8 cellular contexts compared by ENCODE assay signal in the genomic region with DNA sequence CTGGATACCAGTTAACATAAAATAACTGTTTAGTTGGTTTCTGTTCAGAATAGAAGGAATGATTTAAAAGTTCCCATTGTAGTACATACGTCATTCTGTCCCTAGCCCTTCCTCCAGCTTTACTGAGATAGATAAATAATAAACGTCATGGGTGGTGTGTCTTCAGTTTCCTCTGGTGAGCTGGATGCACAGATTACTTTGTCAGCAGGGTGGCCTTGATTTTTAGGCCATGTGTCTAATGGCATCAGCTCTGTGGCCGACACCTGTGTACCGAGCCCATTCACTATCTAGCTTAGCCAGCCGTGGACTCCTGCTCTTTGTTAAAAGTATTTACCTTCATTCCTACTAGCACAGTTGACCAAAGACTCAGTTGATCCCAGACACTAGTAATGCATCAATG. TPM values are rescaled to one million over a fixed set of nuclear protein-coding genes. Genes with fewer than 3 reads are reported as not detected.
DNase-seq lines count a peak whose midpoint lies in the region; ATAC-seq and TF ChIP-seq lines count a peak whose summit lies in the region.
"Not testable (repeated sequence)": the region's sequence is repeated elsewhere in the genome, so short reads cannot be mapped to it uniquely, and the experiment has no call there.

No MANE protein-coding gene starts in this region.

- H3K23ac ChIP-seq in IMR-90 (ENCODE audit: low read depth, low read length): peak overlapping the region; percentile 78; the same call in 1 of the 2 replicates

- dilution Hi-C loops in IMR-90 (cut with HindIII; ENCODE audit: low sequenced_read_pairs, unreplicated experiment): not testable (repeated sequence)

- H4K20me1 ChIP-seq in IMR-90 (ENCODE audit: insufficient read depth, low read length): not testable (repeated sequence)

- H2AK5ac ChIP-seq in IMR-90 (ENCODE audit: low read depth, low read length): peak overlapping the region; percentile 73; the same call in 1 of the 2 replicates

- H3K4me3 ChIP-seq in IMR-90 (ENCODE audit: insufficient read depth, low read depth, low read length); fibroblast of pulmonary artery (replicated peaks; ENCODE audit: low read depth, low read length): not testable (repeated sequence)

- peak overlapping the region; percentile 17 for H3K4ac ChIP-seq in IMR-90 (ENCODE audit: low read depth, low read length)

- H3K14ac ChIP-seq in IMR-90 (replicated peaks; ENCODE audit: low read depth, low read length): peak overlapping the region; percentile 82; the same call in 1 of the 2 replicates

- H2AFZ ChIP-seq in IMR-90 (replicated peaks; ENCODE audit: low read length, poor library complexity): not testable (repeated sequence)

- H3K4me1 Mint-ChIP-seq in activated T-cell treated with anti-CD3 and anti-CD28 coated beads, Interleukin-2, amount 50 U/mL, for 24 hours (ENCODE audit: low read depth): peaks cover 18% of the 10 kb centered on the region
- H3K4me1 Mint-ChIP-seq in chondrocyte (ENCODE audit: low read depth): peaks cover 24% of the 10 kb centered on the region
- not testable (repeated sequence) for H3K4me1 Mint-ChIP-seq in stimulated activated effector memory CD8-positive, alpha-beta T cell treated with anti-CD3 and anti-CD28 coated beads, Interleukin-12 subunit alpha, Interleukin-12 subunit beta, amount 100 ng/mL, for 72 hours

- ATAC-seq in IMR-90 (ENCODE audit: low read depth): peak; percentile 21; the same call in 1 of the 2 replicates
- ATAC-seq in stimulated activated effector memory CD8-positive, alpha-beta T cell treated with anti-CD3 and anti-CD28 coated beads, Interleukin-12 subunit alpha, Interleukin-12 subunit beta, amount 100 ng/mL, for 72 hours: not testable (repeated sequence)

- H3K36me3 ChIP-seq in IMR-90 (ENCODE audit: control insufficient read depth, insufficient read depth, low read length): not testable (repeated sequence)

- no CpG with 5 or more reads among the region's 5 CpGs for WGBS in IMR-90 (ENCODE audit: extremely low coverage in 2 of 2, insufficient read length in 1 of 2), 2 experiments

- POLR2A ChIA-PET in IMR-90 (lab: Charles Lee; ENCODE audit: unreplicated experiment): not testable (repeated sequence)

- H3K18ac ChIP-seq in IMR-90 (ENCODE audit: low read depth, low read length): peak overlapping the region; percentile 69; the same call in 1 of the 2 replicates

- BruUV-seq in IMR-90 (replicated peaks; lab: Mats Ljungman, UMichigan): not testable (repeated sequence)

- in situ Hi-C loops in ACHN (cut with HindIII; ENCODE audit: low pct_ligation_motif_present, low pct_unique_long_range_greater_than_20kb, low sequenced_read_pairs); IMR-90 (cut with MboI; ENCODE audit: low sequenced_read_pairs): not testable (repeated sequence)

- H3K9ac ChIP-seq in IMR-90 (ENCODE audit: low read depth, low read length): not testable (repeated sequence)

- not testable (repeated sequence) for TF ChIP-seq CTCF in IMR-90 (conservative IDR thresholded peaks at IDR 0.05; ENCODE audit: low read depth, low read length); chondrocyte (IDR thresholded peaks at IDR 0.05); fibroblast of pulmonary artery (IDR thresholded peaks at IDR 0.05; ENCODE audit: low read length, missing control alignments)

- DNase-seq in ACHN: peak; percentile 37
- DNase-seq in EH (ENCODE audit: low read depth): peak; percentile 75
- DNase-seq in IMR-90: peak; percentile 79
- not testable (repeated sequence) for DNase-seq in activated T-cell treated with anti-CD3 and anti-CD28 coated beads, Interleukin-2, amount 50 U/mL, for 24 hours; chondrocyte (ENCODE audit: low spot score); stimulated activated effector memory CD8-positive, alpha-beta T cell treated with anti-CD3 and anti-CD28 coated beads, Interleukin-12 subunit alpha, Interleukin-12 subunit beta, amount 100 ng/mL, for 72 hours (ENCODE audit: low spot score in 2 of 2)
- DNase-seq in fibroblast of pulmonary artery (ENCODE audit: low read depth): peak; percentile 57
- DNase-seq in lung microvascular endothelial cell (ENCODE audit: low read depth in 2 of 2): peak; percentile 38 to 47

- H2BK20ac ChIP-seq in IMR-90 (ENCODE audit: low read depth, low read length): peak overlapping the region; percentile 15

- not testable (repeated sequence) for TF ChIP-seq RAD21 in IMR-90 (IDR thresholded peaks at IDR 0.05; ENCODE audit: low read length)

- not testable (repeated sequence) for H3K4me3 Mint-ChIP-seq in activated T-cell treated with anti-CD3 and anti-CD28 coated beads, Interleukin-2, amount 50 U/mL, for 24 hours; chondrocyte (ENCODE audit: unreplicated experiment)
- peak overlapping the region; percentile 12 for H3K4me3 Mint-ChIP-seq in stimulated activated effector memory CD8-positive, alpha-beta T cell treated with anti-CD3 and anti-CD28 coated beads, Interleukin-12 subunit alpha, Interleukin-12 subunit beta, amount 100 ng/mL, for 72 hours

- H3K4me2 ChIP-seq in IMR-90 (ENCODE audit: low read depth, low read length): peak overlapping the region; percentile 86

- H3K79me1 ChIP-seq in IMR-90 (ENCODE audit: low read depth in 1 of 2, low read length in 2 of 2): not testable (repeated sequence)

- H3K9me1 ChIP-seq in IMR-90 (ENCODE audit: insufficient read depth, low read length): not testable (repeated sequence)

- H4K5ac ChIP-seq in IMR-90 (ENCODE audit: low read depth, low read length): peak overlapping the region; percentile 81; the same call in 1 of the 2 replicates

- H3K27ac Mint-ChIP-seq in activated T-cell treated with anti-CD3 and anti-CD28 coated beads, Interleukin-2, amount 50 U/mL, for 24 hours: peak overlapping the region; percentile 69
- H3K27ac Mint-ChIP-seq in chondrocyte (ENCODE audit: unreplicated experiment): peak overlapping the region; percentile 92
- peak overlapping the region; percentile 86 for H3K27ac Mint-ChIP-seq in stimulated activated effector memory CD8-positive, alpha-beta T cell treated with anti-CD3 and anti-CD28 coated beads, Interleukin-12 subunit alpha, Interleukin-12 subunit beta, amount 100 ng/mL, for 72 hours

- peak overlapping the region; percentile 49 for H4K91ac ChIP-seq in IMR-90 (ENCODE audit: insufficient read depth, low read depth, low read length)

- not testable (repeated sequence) for H3K36me3 Mint-ChIP-seq in activated T-cell treated with anti-CD3 and anti-CD28 coated beads, Interleukin-2, amount 50 U/mL, for 24 hours (ENCODE audit: low read depth); chondrocyte (ENCODE audit: low read depth); stimulated activated effector memory CD8-positive, alpha-beta T cell treated with anti-CD3 and anti-CD28 coated beads, Interleukin-12 subunit alpha, Interleukin-12 subunit beta, amount 100 ng/mL, for 72 hours

- H3K56ac ChIP-seq in IMR-90 (ENCODE audit: extremely low read depth, insufficient read depth, low read length): not testable (repeated sequence)

- H2BK120ac ChIP-seq in IMR-90 (ENCODE audit: low read depth, low read length): peak overlapping the region; percentile 83

- H3K9me3 ChIP-seq in IMR-90 (ENCODE audit: control insufficient read depth, insufficient read depth, low read length): not testable (repeated sequence)

- H3K27me3 Mint-ChIP-seq in activated T-cell treated with anti-CD3 and anti-CD28 coated beads, Interleukin-2, amount 50 U/mL, for 24 hours; chondrocyte (ENCODE audit: low read depth): not testable (repeated sequence)

- peak overlapping the region; percentile 83 for H2BK5ac ChIP-seq in IMR-90 (ENCODE audit: low read depth, low read length, poor library complexity, severe bottlenecking)

- H3K27me3 ChIP-seq in IMR-90 (ENCODE audit: control insufficient read depth, insufficient read depth, low read length): not testable (repeated sequence)

- H4K8ac ChIP-seq in IMR-90 (ENCODE audit: low read depth in 2 of 2, low read length in 2 of 2): peak overlapping the region in 1 of 2 experiments; percentile 60; a peak in 2 of 4 replicates

- H3K27ac ChIP-seq in IMR-90 (ENCODE audit: insufficient read depth, low read length): peak overlapping the region; percentile 52

- CTCF ChIA-PET in IMR-90 (lab: Yijun Ruan, JAX): not testable (repeated sequence)

- not testable (repeated sequence) for H3K9me3 Mint-ChIP-seq in activated T-cell treated with anti-CD3 and anti-CD28 coated beads, Interleukin-2, amount 50 U/mL, for 24 hours; chondrocyte (ENCODE audit: low read depth); stimulated activated effector memory CD8-positive, alpha-beta T cell treated with anti-CD3 and anti-CD28 coated beads, Interleukin-12 subunit alpha, Interleukin-12 subunit beta, amount 100 ng/mL, for 72 hours

- not testable (repeated sequence) for H3K4me1 ChIP-seq in IMR-90 (ENCODE audit: control insufficient read depth, insufficient read depth, low read length)

- not testable (repeated sequence) for H2BK15ac ChIP-seq in IMR-90 (ENCODE audit: low read depth, low read length)

- intact Hi-C loops in IMR-90 (cut with micrococcal nuclease): not testable (repeated sequence)

- TF ChIP-seq POLR2A in IMR-90 (IDR thresholded peaks at IDR 0.05; ENCODE audit: low read depth, low read length): not testable (repeated sequence)

- H2AK9ac ChIP-seq in IMR-90 (replicated peaks; ENCODE audit: low read depth, low read length, poor library complexity): not testable (repeated sequence)

RNA-seq across cellular contexts. Expression of a gene that starts 34.7 kb away (rescaled TPM):
- total RNA-seq in IMR-90 (2012; rRNA removed) (2.5 and 3.2 TPM in 2 replicates), chondrocyte (4.8 to 9.3 TPM (median 5.4 TPM) in 3 replicates), lung microvascular endothelial cell (0.65 and 0.79 TPM in 2 replicates)
- polyA plus RNA-seq in IMR-90 (2012; rRNA removed): 10.0 and 11.2 TPM in 2 replicates
- polyA plus RNA-seq in IMR-90 (2012; cell fraction: cytosol; rRNA removed): 1.8 and 2.6 TPM in 2 replicates
- polyA plus RNA-seq in IMR-90 (2012; cell fraction: nucleus; rRNA removed; ENCODE audit: low replicate concordance): 103 and 118 TPM in 2 replicates
